ENCODE assay signal across 1 cellular context in the genomic region with DNA sequence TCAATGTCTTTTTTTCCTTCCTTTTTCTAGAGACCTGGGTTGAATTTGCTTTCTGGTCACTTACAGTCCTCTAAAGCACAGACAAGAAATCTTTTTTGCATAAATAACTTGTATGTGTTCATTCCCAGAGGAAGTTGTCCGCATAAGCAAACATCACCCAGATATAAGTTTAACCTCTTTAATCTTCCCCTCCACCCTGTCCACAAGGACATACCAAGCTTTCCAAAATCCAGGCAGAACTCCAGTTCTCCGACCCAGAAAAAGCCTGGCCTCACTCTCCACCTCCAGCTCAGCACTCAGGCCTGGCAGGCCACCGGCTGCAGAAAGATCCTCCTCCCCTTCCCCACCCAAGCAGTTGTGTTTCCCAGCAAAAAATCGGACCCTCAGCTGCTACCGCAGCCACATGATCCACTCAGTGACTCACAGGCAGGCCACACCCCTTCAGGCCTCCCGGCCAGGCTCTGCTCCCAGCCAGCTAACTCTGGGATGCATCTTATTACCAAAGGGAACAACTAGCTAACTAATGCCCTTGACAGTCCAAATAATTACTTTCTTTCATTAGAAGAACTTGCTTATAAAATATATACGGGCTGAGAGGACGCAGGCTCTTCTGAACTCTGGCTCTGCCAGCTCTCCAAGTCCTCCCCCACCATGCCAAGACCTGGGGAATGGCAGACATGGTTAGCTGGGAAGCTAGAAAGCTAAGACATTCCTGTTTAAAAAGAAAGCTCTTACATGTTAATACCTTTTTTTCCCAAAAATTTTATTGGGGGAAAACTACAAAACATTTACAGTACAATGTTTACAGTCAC.
TF ChIP-seq lines count a peak whose summit lies in the region.

No MANE protein-coding gene starts in this region.

TF ChIP-seq in HepG2, 621 proteins besides CTCF, POLR2A, EP300 and RAD21 (continued from another document and continues in another):
- TF ChIP-seq, protein P1, sequence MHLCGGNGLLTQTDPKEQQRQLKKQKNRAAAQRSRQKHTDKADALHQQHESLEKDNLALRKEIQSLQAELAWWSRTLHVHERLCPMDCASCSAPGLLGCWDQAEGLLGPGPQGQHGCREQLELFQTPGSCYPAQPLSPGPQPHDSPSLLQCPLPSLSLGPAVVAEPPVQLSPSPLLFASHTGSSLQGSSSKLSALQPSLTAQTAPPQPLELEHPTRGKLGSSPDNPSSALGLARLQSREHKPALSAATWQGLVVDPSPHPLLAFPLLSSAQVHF (CRISPR knock-in tag; IDR thresholded peaks at IDR 0.05): peak; percentile 65; the same call in 1 of the 2 replicates
- TF ChIP-seq ZNF883 (CRISPR knock-in tag; IDR thresholded peaks at IDR 0.05; ENCODE audit: not compliant biosample characterization): peak; percentile 70
- peak; percentile 87; the same call in 1 of the 2 replicates for TF ChIP-seq SALL2 (CRISPR knock-in tag; IDR thresholded peaks at IDR 0.05)
- TF ChIP-seq CBFB (CRISPR knock-in tag; IDR thresholded peaks at IDR 0.05): peak; percentile 28; the same call in 1 of the 2 replicates
- 0 out of 2 replicates have a peak, but pooled peaks have one; percentile 19 for TF ChIP-seq ATF1 (CRISPR knock-in tag; IDR thresholded peaks at IDR 0.05)
- TF ChIP-seq ZBTB42 (CRISPR knock-in tag; IDR thresholded peaks at IDR 0.05): peak; percentile 68; the same call in 1 of the 2 replicates
- TF ChIP-seq KAT2B (IDR thresholded peaks at IDR 0.05; ENCODE audit: borderline replicate concordance, low read depth, low read length): no peak
- TF ChIP-seq KAT7 (CRISPR knock-in tag; IDR thresholded peaks at IDR 0.05; ENCODE audit: borderline replicate concordance): no peak
- TF ChIP-seq ARNT (IDR thresholded peaks at IDR 0.05): no peak
- TF ChIP-seq RBM39 (IDR thresholded peaks at IDR 0.05; ENCODE audit: low read depth, low read length, poor library complexity, severe bottlenecking): peak; percentile 76
- peak; percentile 75; the same call in 1 of the 2 replicates for TF ChIP-seq FOXC1 (CRISPR knock-in tag; IDR thresholded peaks at IDR 0.05; ENCODE audit: borderline replicate concordance)
- TF ChIP-seq, protein P2, sequence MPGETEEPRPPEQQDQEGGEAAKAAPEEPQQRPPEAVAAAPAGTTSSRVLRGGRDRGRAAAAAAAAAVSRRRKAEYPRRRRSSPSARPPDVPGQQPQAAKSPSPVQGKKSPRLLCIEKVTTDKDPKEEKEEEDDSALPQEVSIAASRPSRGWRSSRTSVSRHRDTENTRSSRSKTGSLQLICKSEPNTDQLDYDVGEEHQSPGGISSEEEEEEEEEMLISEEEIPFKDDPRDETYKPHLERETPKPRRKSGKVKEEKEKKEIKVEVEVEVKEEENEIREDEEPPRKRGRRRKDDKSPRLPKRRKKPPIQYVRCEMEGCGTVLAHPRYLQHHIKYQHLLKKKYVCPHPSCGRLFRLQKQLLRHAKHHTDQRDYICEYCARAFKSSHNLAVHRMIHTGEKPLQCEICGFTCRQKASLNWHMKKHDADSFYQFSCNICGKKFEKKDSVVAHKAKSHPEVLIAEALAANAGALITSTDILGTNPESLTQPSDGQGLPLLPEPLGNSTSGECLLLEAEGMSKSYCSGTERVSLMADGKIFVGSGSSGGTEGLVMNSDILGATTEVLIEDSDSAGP (CRISPR knock-in tag; IDR thresholded peaks at IDR 0.05; ENCODE audit: borderline replicate concordance): peak; percentile 57; the same call in 1 of the 2 replicates
- TF ChIP-seq, protein P3, sequence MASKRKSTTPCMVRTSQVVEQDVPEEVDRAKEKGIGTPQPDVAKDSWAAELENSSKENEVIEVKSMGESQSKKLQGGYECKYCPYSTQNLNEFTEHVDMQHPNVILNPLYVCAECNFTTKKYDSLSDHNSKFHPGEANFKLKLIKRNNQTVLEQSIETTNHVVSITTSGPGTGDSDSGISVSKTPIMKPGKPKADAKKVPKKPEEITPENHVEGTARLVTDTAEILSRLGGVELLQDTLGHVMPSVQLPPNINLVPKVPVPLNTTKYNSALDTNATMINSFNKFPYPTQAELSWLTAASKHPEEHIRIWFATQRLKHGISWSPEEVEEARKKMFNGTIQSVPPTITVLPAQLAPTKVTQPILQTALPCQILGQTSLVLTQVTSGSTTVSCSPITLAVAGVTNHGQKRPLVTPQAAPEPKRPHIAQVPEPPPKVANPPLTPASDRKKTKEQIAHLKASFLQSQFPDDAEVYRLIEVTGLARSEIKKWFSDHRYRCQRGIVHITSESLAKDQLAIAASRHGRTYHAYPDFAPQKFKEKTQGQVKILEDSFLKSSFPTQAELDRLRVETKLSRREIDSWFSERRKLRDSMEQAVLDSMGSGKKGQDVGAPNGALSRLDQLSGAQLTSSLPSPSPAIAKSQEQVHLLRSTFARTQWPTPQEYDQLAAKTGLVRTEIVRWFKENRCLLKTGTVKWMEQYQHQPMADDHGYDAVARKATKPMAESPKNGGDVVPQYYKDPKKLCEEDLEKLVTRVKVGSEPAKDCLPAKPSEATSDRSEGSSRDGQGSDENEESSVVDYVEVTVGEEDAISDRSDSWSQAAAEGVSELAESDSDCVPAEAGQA (IDR thresholded peaks at IDR 0.05; ENCODE audit: low read depth): 0 out of 2 replicates have a peak, but pooled peaks have one; percentile 36
- TF ChIP-seq, protein P3 (CRISPR knock-in tag; IDR thresholded peaks at IDR 0.05; ENCODE audit: borderline replicate concordance): no peak
- TF ChIP-seq CC2D1A (CRISPR knock-in tag; IDR thresholded peaks at IDR 0.05): 0 out of 2 replicates have a peak, but pooled peaks have one; percentile 27
- TF ChIP-seq, protein P4, sequence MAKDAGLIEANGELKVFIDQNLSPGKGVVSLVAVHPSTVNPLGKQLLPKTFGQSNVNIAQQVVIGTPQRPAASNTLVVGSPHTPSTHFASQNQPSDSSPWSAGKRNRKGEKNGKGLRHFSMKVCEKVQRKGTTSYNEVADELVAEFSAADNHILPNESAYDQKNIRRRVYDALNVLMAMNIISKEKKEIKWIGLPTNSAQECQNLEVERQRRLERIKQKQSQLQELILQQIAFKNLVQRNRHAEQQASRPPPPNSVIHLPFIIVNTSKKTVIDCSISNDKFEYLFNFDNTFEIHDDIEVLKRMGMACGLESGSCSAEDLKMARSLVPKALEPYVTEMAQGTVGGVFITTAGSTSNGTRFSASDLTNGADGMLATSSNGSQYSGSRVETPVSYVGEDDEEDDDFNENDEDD (CRISPR knock-in tag; IDR thresholded peaks at IDR 0.05; ENCODE audit: borderline replicate concordance): peak; percentile 66; the same call in 1 of the 2 replicates
- TF ChIP-seq, protein P5, sequence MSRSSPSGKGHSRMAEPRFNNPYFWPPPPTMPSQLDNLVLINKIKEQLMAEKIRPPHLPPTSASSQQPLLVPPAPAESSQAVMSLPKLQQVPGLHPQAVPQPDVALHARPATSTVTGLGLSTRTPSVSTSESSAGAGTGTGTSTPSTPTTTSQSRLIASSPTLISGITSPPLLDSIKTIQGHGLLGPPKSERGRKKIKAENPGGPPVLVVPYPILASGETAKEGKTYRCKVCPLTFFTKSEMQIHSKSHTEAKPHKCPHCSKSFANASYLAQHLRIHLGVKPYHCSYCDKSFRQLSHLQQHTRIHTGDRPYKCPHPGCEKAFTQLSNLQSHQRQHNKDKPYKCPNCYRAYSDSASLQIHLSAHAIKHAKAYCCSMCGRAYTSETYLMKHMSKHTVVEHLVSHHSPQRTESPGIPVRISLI (CRISPR knock-in tag; IDR thresholded peaks at IDR 0.05; ENCODE audit: borderline replicate concordance): peak; percentile 61; the same call in 1 of the 2 replicates
- TF ChIP-seq, protein P6, sequence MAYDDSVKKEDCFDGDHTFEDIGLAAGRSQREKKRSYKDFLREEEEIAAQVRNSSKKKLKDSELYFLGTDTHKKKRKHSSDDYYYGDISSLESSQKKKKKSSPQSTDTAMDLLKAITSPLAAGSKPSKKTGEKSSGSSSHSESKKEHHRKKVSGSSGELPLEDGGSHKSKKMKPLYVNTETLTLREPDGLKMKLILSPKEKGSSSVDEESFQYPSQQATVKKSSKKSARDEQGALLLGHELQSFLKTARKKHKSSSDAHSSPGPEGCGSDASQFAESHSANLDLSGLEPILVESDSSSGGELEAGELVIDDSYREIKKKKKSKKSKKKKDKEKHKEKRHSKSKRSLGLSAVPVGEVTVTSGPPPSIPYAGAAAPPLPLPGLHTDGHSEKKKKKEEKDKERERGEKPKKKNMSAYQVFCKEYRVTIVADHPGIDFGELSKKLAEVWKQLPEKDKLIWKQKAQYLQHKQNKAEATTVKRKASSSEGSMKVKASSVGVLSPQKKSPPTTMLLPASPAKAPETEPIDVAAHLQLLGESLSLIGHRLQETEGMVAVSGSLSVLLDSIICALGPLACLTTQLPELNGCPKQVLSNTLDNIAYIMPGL (CRISPR knock-in tag; IDR thresholded peaks at IDR 0.05; ENCODE audit: borderline replicate concordance in 1 of 2, low read depth in 1 of 2): peak; percentile 49 to 69
- TF ChIP-seq MLLT10 (CRISPR knock-in tag; IDR thresholded peaks at IDR 0.05): no peak
- peak; percentile 56 for TF ChIP-seq PPARG (CRISPR knock-in tag; conservative IDR thresholded peaks at IDR 0.05)
- peak; percentile 39; the same call in 1 of the 2 replicates for TF ChIP-seq GABPB1 (CRISPR knock-in tag; IDR thresholded peaks at IDR 0.05)
- TF ChIP-seq HOXA3 (CRISPR knock-in tag; IDR thresholded peaks at IDR 0.05): peak; percentile 85
- 0 out of 2 replicates have a peak, but pooled peaks have one; percentile 39 for TF ChIP-seq ZC3H4 (CRISPR knock-in tag; IDR thresholded peaks at IDR 0.05; ENCODE audit: borderline replicate concordance)
- peak; percentile 60 for TF ChIP-seq MED8 (CRISPR knock-in tag; IDR thresholded peaks at IDR 0.05; ENCODE audit: insufficient replicate concordance)
- peak; percentile 86 for TF ChIP-seq ZNF547 (CRISPR knock-in tag; IDR thresholded peaks at IDR 0.05)
- TF ChIP-seq, protein P7, sequence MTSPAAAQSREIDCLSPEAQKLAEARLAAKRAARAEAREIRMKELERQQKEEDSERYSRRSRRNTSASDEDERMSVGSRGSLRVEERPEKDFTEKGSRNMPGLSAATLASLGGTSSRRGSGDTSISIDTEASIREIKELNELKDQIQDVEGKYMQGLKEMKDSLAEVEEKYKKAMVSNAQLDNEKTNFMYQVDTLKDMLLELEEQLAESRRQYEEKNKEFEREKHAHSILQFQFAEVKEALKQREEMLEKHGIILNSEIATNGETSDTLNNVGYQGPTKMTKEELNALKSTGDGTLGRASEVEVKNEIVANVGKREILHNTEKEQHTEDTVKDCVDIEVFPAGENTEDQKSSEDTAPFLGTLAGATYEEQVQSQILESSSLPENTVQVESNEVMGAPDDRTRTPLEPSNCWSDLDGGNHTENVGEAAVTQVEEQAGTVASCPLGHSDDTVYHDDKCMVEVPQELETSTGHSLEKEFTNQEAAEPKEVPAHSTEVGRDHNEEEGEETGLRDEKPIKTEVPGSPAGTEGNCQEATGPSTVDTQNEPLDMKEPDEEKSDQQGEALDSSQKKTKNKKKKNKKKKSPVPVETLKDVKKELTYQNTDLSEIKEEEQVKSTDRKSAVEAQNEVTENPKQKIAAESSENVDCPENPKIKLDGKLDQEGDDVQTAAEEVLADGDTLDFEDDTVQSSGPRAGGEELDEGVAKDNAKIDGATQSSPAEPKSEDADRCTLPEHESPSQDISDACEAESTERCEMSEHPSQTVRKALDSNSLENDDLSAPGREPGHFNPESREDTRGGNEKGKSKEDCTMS (CRISPR knock-in tag; conservative IDR thresholded peaks at IDR 0.05): 0 out of 2 replicates have a peak, but pooled peaks have one; percentile 42
- TF ChIP-seq ZNF3 (CRISPR knock-in tag; IDR thresholded peaks at IDR 0.05): peak; percentile 59; the same call in 1 of the 2 replicates
- TF ChIP-seq HMG20A (CRISPR knock-in tag; IDR thresholded peaks at IDR 0.05; ENCODE audit: borderline replicate concordance): 0 out of 2 replicates have a peak, but pooled peaks have one; percentile 19
- TF ChIP-seq ZNF766 (CRISPR knock-in tag; IDR thresholded peaks at IDR 0.05; ENCODE audit: borderline replicate concordance): 0 out of 2 replicates have a peak, but pooled peaks have one; percentile 52
- TF ChIP-seq, protein P8, sequence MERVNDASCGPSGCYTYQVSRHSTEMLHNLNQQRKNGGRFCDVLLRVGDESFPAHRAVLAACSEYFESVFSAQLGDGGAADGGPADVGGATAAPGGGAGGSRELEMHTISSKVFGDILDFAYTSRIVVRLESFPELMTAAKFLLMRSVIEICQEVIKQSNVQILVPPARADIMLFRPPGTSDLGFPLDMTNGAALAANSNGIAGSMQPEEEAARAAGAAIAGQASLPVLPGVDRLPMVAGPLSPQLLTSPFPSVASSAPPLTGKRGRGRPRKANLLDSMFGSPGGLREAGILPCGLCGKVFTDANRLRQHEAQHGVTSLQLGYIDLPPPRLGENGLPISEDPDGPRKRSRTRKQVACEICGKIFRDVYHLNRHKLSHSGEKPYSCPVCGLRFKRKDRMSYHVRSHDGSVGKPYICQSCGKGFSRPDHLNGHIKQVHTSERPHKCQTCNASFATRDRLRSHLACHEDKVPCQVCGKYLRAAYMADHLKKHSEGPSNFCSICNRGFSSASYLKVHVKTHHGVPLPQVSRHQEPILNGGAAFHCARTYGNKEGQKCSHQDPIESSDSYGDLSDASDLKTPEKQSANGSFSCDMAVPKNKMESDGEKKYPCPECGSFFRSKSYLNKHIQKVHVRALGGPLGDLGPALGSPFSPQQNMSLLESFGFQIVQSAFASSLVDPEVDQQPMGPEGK (CRISPR knock-in tag; IDR thresholded peaks at IDR 0.05): peak; percentile 84
- TF ChIP-seq, protein P9, sequence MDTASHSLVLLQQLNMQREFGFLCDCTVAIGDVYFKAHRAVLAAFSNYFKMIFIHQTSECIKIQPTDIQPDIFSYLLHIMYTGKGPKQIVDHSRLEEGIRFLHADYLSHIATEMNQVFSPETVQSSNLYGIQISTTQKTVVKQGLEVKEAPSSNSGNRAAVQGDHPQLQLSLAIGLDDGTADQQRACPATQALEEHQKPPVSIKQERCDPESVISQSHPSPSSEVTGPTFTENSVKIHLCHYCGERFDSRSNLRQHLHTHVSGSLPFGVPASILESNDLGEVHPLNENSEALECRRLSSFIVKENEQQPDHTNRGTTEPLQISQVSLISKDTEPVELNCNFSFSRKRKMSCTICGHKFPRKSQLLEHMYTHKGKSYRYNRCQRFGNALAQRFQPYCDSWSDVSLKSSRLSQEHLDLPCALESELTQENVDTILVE (CRISPR knock-in tag; IDR thresholded peaks at IDR 0.05): peak; percentile 42; the same call in 1 of the 2 replicates
- peak; percentile 64 for TF ChIP-seq PCBP2 (optimal IDR thresholded peaks at IDR 0.05; ENCODE audit: low read depth, low read length, poor library complexity, severe bottlenecking)
